19 cellular contexts compared by ENCODE assay signal in the genomic region with DNA sequence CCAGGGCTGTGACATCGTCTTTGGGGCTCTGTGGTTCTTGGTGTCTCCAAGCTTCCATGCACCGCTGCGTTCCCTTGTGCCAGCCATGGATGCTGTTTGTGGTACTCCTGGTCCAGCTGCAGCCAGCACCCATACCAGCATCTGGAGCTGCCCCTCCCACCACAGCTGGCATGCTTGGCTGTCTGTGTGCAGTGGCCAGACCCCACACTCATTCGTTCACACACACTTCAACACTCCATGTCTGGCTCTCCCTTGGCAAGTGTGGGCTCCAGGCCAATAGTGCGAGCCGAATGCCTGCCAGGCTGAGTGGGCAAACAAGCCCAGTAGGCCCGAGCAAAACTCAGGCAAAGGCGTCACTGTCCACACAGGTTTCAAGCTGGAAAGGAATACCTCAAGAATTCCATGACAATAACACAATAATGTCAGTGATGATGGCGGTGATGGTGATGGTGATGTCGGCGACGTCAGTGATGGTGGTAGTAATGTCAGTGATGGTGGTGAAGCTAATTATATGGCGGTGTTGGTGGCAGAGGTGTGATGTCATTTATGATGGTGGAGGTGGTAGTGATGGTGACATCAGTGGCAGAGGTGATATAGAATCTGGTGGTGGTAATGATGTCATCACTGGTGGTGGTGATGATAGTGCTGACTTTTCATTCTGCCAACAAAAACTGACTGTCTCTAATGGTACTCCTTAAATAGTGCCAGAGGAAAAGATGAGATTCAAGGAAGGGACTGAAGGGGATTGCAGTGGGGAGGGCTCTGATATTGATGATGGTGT. TPM values are rescaled to one million over a fixed set of nuclear protein-coding genes. Genes with fewer than 3 reads are reported as not detected.
A peak's percentile ranks its signal among the peaks of the same experiment; 100 is the strongest.
DNase-seq lines count a peak whose midpoint lies in the region; ATAC-seq, FAIRE-seq and TF ChIP-seq lines count a peak whose summit lies in the region.
"Had no signal": no experiment of that assay in that cellular context is flagged by ENCODE, and none has a peak within 500 bp of the region (broad histone marks: within the 10 kb centered on the region; RNA-seq: fewer than 3 reads in every experiment).

No MANE protein-coding gene starts in this region.

- H3K4me3 Mint-ChIP-seq in activated naive CD8-positive, alpha-beta T cell treated with anti-CD3 and anti-CD28 coated beads, Interleukin-2, amount 10 ng/mL, durations not matched to agents 7 days and 5 days, result no peak overlapping the region
- H3K4me3 Mint-ChIP-seq in activated naive CD8-positive, alpha-beta T cell treated with anti-CD3 and anti-CD28 coated beads, Interleukin-2, amount 50 U/mL, for 24 hours, result no peak overlapping the region
- H3K4me3 Mint-ChIP-seq: CD8-positive, alpha-beta memory T cell; HFFc6 had no signal

- no peaks in the 10 kb centered on the region for H3K9me3 ChIP-seq in RWPE2 (ENCODE audit: severe bottlenecking)
- H3K9me3 ChIP-seq in upper lobe of right lung, result no peaks in the 10 kb centered on the region
- H3K9me3 ChIP-seq: Caco-2 had no signal

- H3K4me1 ChIP-seq in RWPE2 (ENCODE audit: insufficient read depth, poor library complexity, severe bottlenecking), result no peaks in the 10 kb centered on the region
- no peaks in the 10 kb centered on the region for H3K4me1 ChIP-seq in upper lobe of right lung
- H3K4me1 ChIP-seq: BLaER1, Caco-2, HAP-1 had no signal

- no peak for ATAC-seq in activated naive CD8-positive, alpha-beta T cell treated with anti-CD3 and anti-CD28 coated beads, Interleukin-2, amount 10 ng/mL, durations not matched to agents 7 days and 5 days (ENCODE audit: low read depth)
- ATAC-seq in activated naive CD8-positive, alpha-beta T cell treated with anti-CD3 and anti-CD28 coated beads, Interleukin-2, amount 50 U/mL, for 24 hours, result no peak
- ATAC-seq in RWPE2 (ENCODE audit: low read depth) (no peak), upper lobe of right lung (no peak), HG03469 (IDR thresholded peaks at IDR 0.05; ENCODE audit: unreplicated experiment) (no peak)

- peak; percentile 17 for DNase-seq in activated naive CD8-positive, alpha-beta T cell treated with anti-CD3 and anti-CD28 coated beads, Interleukin-2, amount 10 ng/mL, durations not matched to agents 7 days and 5 days
- no peak for DNase-seq in activated naive CD8-positive, alpha-beta T cell treated with anti-CD3 and anti-CD28 coated beads, Interleukin-2, amount 50 U/mL, for 24 hours
- DNase-seq in RWPE2 (ENCODE audit: low spot score) (peak; percentile 55), coronary artery (ENCODE audit: low spot score) (peak; percentile 53), urothelium cell line (ENCODE audit: low spot score) (no peak), upper lobe of right lung (no peak)
- DNase-seq: 8988T; AML-193; CD8-positive, alpha-beta memory T cell; DND-41; GDM1; GOT3 had no signal

- no peaks in the 10 kb centered on the region for H3K36me3 Mint-ChIP-seq in activated naive CD8-positive, alpha-beta T cell treated with anti-CD3 and anti-CD28 coated beads, Interleukin-2, amount 10 ng/mL, durations not matched to agents 7 days and 5 days
- H3K36me3 Mint-ChIP-seq in activated naive CD8-positive, alpha-beta T cell treated with anti-CD3 and anti-CD28 coated beads, Interleukin-2, amount 50 U/mL, for 24 hours (ENCODE audit: low read depth), result no peaks in the 10 kb centered on the region

- H3K36me3 ChIP-seq in RWPE2 (ENCODE audit: low read depth), result no peaks in the 10 kb centered on the region
- no peaks in the 10 kb centered on the region for H3K36me3 ChIP-seq in upper lobe of right lung
- H3K36me3 ChIP-seq: BLaER1, HAP-1 had no signal

- H3K4me3 ChIP-seq in RWPE2 (ENCODE audit: severe bottlenecking), result no peak overlapping the region
- H3K4me3 ChIP-seq in coronary artery, result no peak overlapping the region
- H3K4me3 ChIP-seq in upper lobe of right lung, result no peak overlapping the region
- H3K4me3 ChIP-seq: BLaER1, HAP-1 had no signal

- H3K4me1 Mint-ChIP-seq in activated naive CD8-positive, alpha-beta T cell treated with anti-CD3 and anti-CD28 coated beads, Interleukin-2, amount 10 ng/mL, durations not matched to agents 7 days and 5 days, result peaks cover 8% of the 10 kb centered on the region
- no peaks in the 10 kb centered on the region for H3K4me1 Mint-ChIP-seq in activated naive CD8-positive, alpha-beta T cell treated with anti-CD3 and anti-CD28 coated beads, Interleukin-2, amount 50 U/mL, for 24 hours

- intact Hi-C loops in upper lobe of right lung (cut with DNase I), result no loop called here

- peak; percentile 50 for FAIRE-seq in urothelium cell line (lab: Jason Lieb, UNC)
- FAIRE-seq: GM12892 had no signal

- no peak overlapping the region for H3K27ac Mint-ChIP-seq in activated naive CD8-positive, alpha-beta T cell treated with anti-CD3 and anti-CD28 coated beads, Interleukin-2, amount 10 ng/mL, durations not matched to agents 7 days and 5 days
- H3K27ac Mint-ChIP-seq in activated naive CD8-positive, alpha-beta T cell treated with anti-CD3 and anti-CD28 coated beads, Interleukin-2, amount 50 U/mL, for 24 hours, result no peak overlapping the region
- H3K27ac Mint-ChIP-seq: HFFc6 had no signal

- H3K27ac ChIP-seq in RWPE2 (ENCODE audit: poor library complexity, severe bottlenecking), result no peak overlapping the region
- no peak overlapping the region for H3K27ac ChIP-seq in coronary artery
- no peak overlapping the region for H3K27ac ChIP-seq in upper lobe of right lung
- H3K27ac ChIP-seq: BLaER1 had no signal

- peaks cover 17% of the 10 kb centered on the region for H3K27me3 Mint-ChIP-seq in activated naive CD8-positive, alpha-beta T cell treated with anti-CD3 and anti-CD28 coated beads, Interleukin-2, amount 10 ng/mL, durations not matched to agents 7 days and 5 days
- no peaks in the 10 kb centered on the region for H3K27me3 Mint-ChIP-seq in activated naive CD8-positive, alpha-beta T cell treated with anti-CD3 and anti-CD28 coated beads, Interleukin-2, amount 50 U/mL, for 24 hours

- TF ChIP-seq CTCF in RWPE2 (IDR thresholded peaks at IDR 0.05; ENCODE audit: poor library complexity, severe bottlenecking), result no peak
- TF ChIP-seq CTCF in coronary artery (IDR thresholded peaks at IDR 0.05), result no peak
- no peak for TF ChIP-seq CTCF in upper lobe of right lung (IDR thresholded peaks at IDR 0.05)

- H3K27me3 ChIP-seq in RWPE2 (ENCODE audit: insufficient read depth, poor library complexity, severe bottlenecking), result peaks cover 9% of the 10 kb centered on the region
- H3K27me3 ChIP-seq in upper lobe of right lung, result peaks cover 5% of the 10 kb centered on the region
- H3K27me3 ChIP-seq: BLaER1 had no signal

- H3K9me3 Mint-ChIP-seq in activated naive CD8-positive, alpha-beta T cell treated with anti-CD3 and anti-CD28 coated beads, Interleukin-2, amount 10 ng/mL, durations not matched to agents 7 days and 5 days, result peaks cover 2% of the 10 kb centered on the region
- no peaks in the 10 kb centered on the region for H3K9me3 Mint-ChIP-seq in activated naive CD8-positive, alpha-beta T cell treated with anti-CD3 and anti-CD28 coated beads, Interleukin-2, amount 50 U/mL, for 24 hours
- H3K9me3 Mint-ChIP-seq: CD8-positive, alpha-beta memory T cell; HFFc6 had no signal

- POLR2A ChIA-PET in activated naive CD8-positive, alpha-beta T cell treated with anti-CD3 and anti-CD28 coated beads, Interleukin-2, amount 10 ng/mL, durations not matched to agents 7 days and 5 days (lab: Charles Lee), result no interaction called here

RNA-seq across cellular contexts. Expression of a gene that starts 19.3 kb away (rescaled TPM):
- total RNA-seq in activated naive CD8-positive, alpha-beta T cell treated with anti-CD3 and anti-CD28 coated beads, Interleukin-2, amount 10 ng/mL, durations not matched to agents 7 days and 5 days, result not detected
- total RNA-seq in upper lobe of right lung, result not detected
- total RNA-seq: Caco-2; CD8-positive, alpha-beta memory T cell; HFFc6; HT-29 had no signal

RNA-seq across cellular contexts. Expression of a gene that starts 33.6 kb away (rescaled TPM):
- total RNA-seq in activated naive CD8-positive, alpha-beta T cell treated with anti-CD3 and anti-CD28 coated beads, Interleukin-2, amount 10 ng/mL, durations not matched to agents 7 days and 5 days, result 10 to 100 TPM in 1 of 2 experiments, 1 to 10 TPM in 1; 8.8 to 10.5 TPM
- 11.1 TPM for total RNA-seq in upper lobe of right lung

Comparison
In these comparisons a context has a peak if more than half of its experiments do, and no peak if none do; other contexts are left out.
1. DNase-seq: peak in activated naive CD8-positive, alpha-beta T cell treated with anti-CD3 and anti-CD28 coated beads, Interleukin-2, amount 10 ng/mL, durations not matched to agents 7 days and 5 days (single experiment), RWPE2 (single experiment) and coronary artery (single experiment); none in activated naive CD8-positive, alpha-beta T cell treated with anti-CD3 and anti-CD28 coated beads, Interleukin-2, amount 50 U/mL, for 24 hours (single experiment), urothelium cell line (single experiment) and upper lobe of right lung (single experiment).